Comparison of ENCODE assay signal across 1 cellular context in genomic region chr22:25105817-25106650, GRCh38.
TF ChIP-seq lines count a peak whose summit lies in the region.

No MANE protein-coding gene starts in this region.

TF ChIP-seq in GM12878, 131 proteins besides CTCF, POLR2A, EP300 and RAD21:
- peak; percentile 22 for TF ChIP-seq MEF2B (IDR thresholded peaks at IDR 0.05; ENCODE audit: partially characterized antibody, poor library complexity, severe bottlenecking)
- TF ChIP-seq ZBTB11 (CRISPR knock-in tag; IDR thresholded peaks at IDR 0.05), result no peak
